24 cellular contexts compared by ENCODE assay signal in the genomic region with DNA sequence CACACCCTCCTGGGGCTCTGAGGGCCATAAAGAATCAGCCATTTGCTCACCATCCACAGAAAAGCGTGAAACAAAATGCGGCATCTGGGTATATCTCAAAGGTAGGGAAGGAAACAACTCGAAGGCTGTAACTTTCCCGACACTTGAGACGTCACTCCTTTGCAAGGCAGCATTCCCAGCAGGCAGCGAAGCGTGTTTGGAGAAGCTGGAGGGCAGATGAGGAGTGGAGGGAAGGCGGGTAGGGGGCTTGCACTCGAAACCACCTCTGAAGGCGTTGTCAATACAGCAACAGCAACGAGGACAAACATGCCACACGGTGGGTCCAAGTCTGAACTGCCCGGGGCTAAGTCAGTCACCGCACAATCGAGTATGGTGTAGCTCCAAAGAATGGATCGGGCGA.
DNase-seq lines count a peak whose midpoint lies in the region; ATAC-seq, FAIRE-seq and TF ChIP-seq lines count a peak whose summit lies in the region.
"Had no signal": no experiment of that assay in that cellular context is flagged by ENCODE, and none has a peak within 500 bp of the region (broad histone marks: within the 10 kb centered on the region; RNA-seq: fewer than 3 reads in every experiment).

No MANE protein-coding gene starts in this region.

- peaks cover 13% of the 10 kb centered on the region for H3K4me1 ChIP-seq in HepG2 (ENCODE audit: insufficient read depth, low read length)
- no peaks in the 10 kb centered on the region for H3K4me1 ChIP-seq in right lobe of liver
- H3K4me1 ChIP-seq: Peyer's patch had no signal

- H3K27ac Mint-ChIP-seq in nephron progenitor cell (peak overlapping the region; percentile 98), chondrocyte (ENCODE audit: unreplicated experiment) (no peak overlapping the region)
- H3K27ac Mint-ChIP-seq: CD8-positive, alpha-beta T cell; H9; HFFc6 had no signal

- no peak for DNase-seq in HepG2 (ENCODE audit: low spot score)
- no peak for DNase-seq in right lobe of liver
- peak; percentile 67 for DNase-seq in nephron progenitor cell
- peak; percentile 79 for DNase-seq in renal cortical epithelial cell (ENCODE audit: low read depth)
- no peak for DNase-seq in DMS114 treated with DMSO at 0.1 percent for 48 hours (lab: John Stamatoyannopoulos, UW; ENCODE audit: unreplicated experiment)
- no peak for DNase-seq in NCI-H2171 treated with DMSO at 0.1 percent for 48 hours (lab: John Stamatoyannopoulos, UW)
- no peak for DNase-seq in chondrocyte (ENCODE audit: low spot score)
- DNase-seq: 8988T; AML-193; C1 segment of cervical spinal cord; CD8-positive, alpha-beta T cell; DMS153; GF-D8; H9; HFFc6; KG1; NCI-H1092 treated with DMSO at 0.1 percent for 48 hours; NCI-H2029; NCI-H2171; NCI-H524 treated with DMSO at 0.1 percent for 48 hours; NCI-H82; Peyer's patch had no signal

- FAIRE-seq in HepG2 (lab: Jason Lieb, UNC), result no peak
- FAIRE-seq: GM19239 had no signal

- H3K36me3 ChIP-seq in HepG2 (replicated peaks in 1 of 2; ENCODE audit: control insufficient read depth in 1 of 2, insufficient read depth in 2 of 2, low read length in 2 of 2) (peaks cover 1 to 16% of the 10 kb centered on the region in 2 experiments; a peak in 3 of 5 replicates), right lobe of liver (no peaks in the 10 kb centered on the region)
- H3K36me3 ChIP-seq: Peyer's patch had no signal

- CTCF ChIA-PET in HepG2 (lab: Yijun Ruan, JAX; ENCODE audit: low intra/inter-chr PET ratio, low total read pairs), result no interaction called here

- no peaks in the 10 kb centered on the region for H3K79me2 ChIP-seq in HepG2 (ENCODE audit: insufficient read depth, low read length)

- in situ Hi-C loops in HepG2 (cut with HindIII; ENCODE audit: extremely low pct_ligation_motif_present, low pct_unique_long_range_greater_than_20kb), result no loop called here

- H3K9me3 ChIP-seq in HepG2 (ENCODE audit: low read length) (no peaks in the 10 kb centered on the region), right lobe of liver (no peaks in the 10 kb centered on the region)
- H3K9me3 ChIP-seq: Peyer's patch had no signal

- no peak for ATAC-seq in HepG2
- no peak for ATAC-seq in right lobe of liver
- ATAC-seq: CD8-positive, alpha-beta T cell; SK-N-SH treated with all-trans-retinoic acid at 6 μM for 48 hours had no signal

- TF ChIP-seq EP300 in HepG2 (IDR thresholded peaks at IDR 0.05; ENCODE audit: low read depth in 2 of 2, low read length in 2 of 2) (no peak), HepG2 (CRISPR knock-in tag; IDR thresholded peaks at IDR 0.05; ENCODE audit: borderline replicate concordance) (no peak)

- H3K9ac ChIP-seq in HepG2 (ENCODE audit: insufficient read depth, low read depth, low read length), result no peak overlapping the region

- no peak overlapping the region for H3K4me2 ChIP-seq in HepG2 (ENCODE audit: low read depth, low read length)

- TF ChIP-seq RAD21 in HepG2 (CRISPR knock-in tag; IDR thresholded peaks at IDR 0.05), result no peak

- H3K4me3 Mint-ChIP-seq in nephron progenitor cell (peak overlapping the region; percentile 73), chondrocyte (ENCODE audit: unreplicated experiment) (no peak overlapping the region)
- H3K4me3 Mint-ChIP-seq: CD8-positive, alpha-beta T cell; H9; HFFc6 had no signal

- no peaks in the 10 kb centered on the region for H3K27me3 ChIP-seq in HepG2 (ENCODE audit: control insufficient read depth in 1 of 2, insufficient read depth in 2 of 2, low read length in 2 of 2)
- no peaks in the 10 kb centered on the region for H3K27me3 ChIP-seq in right lobe of liver
- H3K27me3 ChIP-seq: Peyer's patch had no signal

- BruUV-seq in HepG2 (replicated peaks; lab: Mats Ljungman, UMichigan), result no TSS peak

- 97% methylated on average over 17 of the region's 17 CpGs for WGBS in HepG2 (ENCODE audit: low lambda C conversion rate)
- 77% methylated on average over 8 of the region's 17 CpGs for WGBS in right lobe of liver (ENCODE audit: insufficient coverage, low coverage, low lambda C conversion rate, missing lambda C conversion rate)

- H3K27me3 Mint-ChIP-seq in nephron progenitor cell (ENCODE audit: low read depth, poor library complexity) (peaks cover 3% of the 10 kb centered on the region), chondrocyte (ENCODE audit: low read depth) (no peaks in the 10 kb centered on the region)

- intact Hi-C loops in HepG2 (cut with micrococcal nuclease; ENCODE audit: unreplicated experiment), result no loop called here
- intact Hi-C loops in right lobe of liver (cut with DNase I), result no loop called here

- H3K4me1 Mint-ChIP-seq in nephron progenitor cell, result peaks cover 15% of the 10 kb centered on the region
- H3K4me1 Mint-ChIP-seq in chondrocyte (ENCODE audit: low read depth), result peaks cover 13% of the 10 kb centered on the region

- no peaks in the 10 kb centered on the region for H3K9me3 Mint-ChIP-seq in nephron progenitor cell
- no peaks in the 10 kb centered on the region for H3K9me3 Mint-ChIP-seq in chondrocyte (ENCODE audit: low read depth)
- H3K9me3 Mint-ChIP-seq: CD8-positive, alpha-beta T cell; H9; HFFc6 had no signal

- H3K36me3 Mint-ChIP-seq in nephron progenitor cell (ENCODE audit: low read depth) (no peaks in the 10 kb centered on the region), chondrocyte (ENCODE audit: low read depth) (peaks cover 2% of the 10 kb centered on the region)

- no peak overlapping the region for H2AFZ ChIP-seq in HepG2 (ENCODE audit: low read length)

- H3K27ac ChIP-seq in HepG2 (ENCODE audit: extremely low read length, insufficient read depth, low read length) (no peak overlapping the region), right lobe of liver (no peak overlapping the region)
- H3K27ac ChIP-seq: Peyer's patch had no signal

- H3K4me3 ChIP-seq in HepG2 (replicated peaks in 1 of 3; ENCODE audit: insufficient read depth in 1 of 3, low read depth in 2 of 3, low read length in 3 of 3) (no peak overlapping the region), right lobe of liver (no peak overlapping the region)
- H3K4me3 ChIP-seq: Peyer's patch had no signal

- H4K20me1 ChIP-seq in HepG2 (ENCODE audit: insufficient read depth, low read length), result no peaks in the 10 kb centered on the region; the same call in 1 of the 2 replicates

- TF ChIP-seq CTCF in HepG2 (CRISPR knock-in tag; IDR thresholded peaks at IDR 0.05), result no peak
- TF ChIP-seq CTCF in right lobe of liver (IDR thresholded peaks at IDR 0.05), result no peak
- no peak for TF ChIP-seq CTCF in nephron progenitor cell (IDR thresholded peaks at IDR 0.05)
- no peak for TF ChIP-seq CTCF in chondrocyte (IDR thresholded peaks at IDR 0.05)

- TF ChIP-seq POLR2A in HepG2 (IDR thresholded peaks at IDR 0.05; ENCODE audit: insufficient read depth in 1 of 2, low read depth in 2 of 2, low read length in 2 of 2), result no peak
- no peak for TF ChIP-seq POLR2A in right lobe of liver (IDR thresholded peaks at IDR 0.05)

- POLR2A ChIA-PET in HepG2 (lab: Yijun Ruan, JAX), result no interaction called here

TF ChIP-seq in HepG2, 621 proteins besides CTCF, POLR2A, EP300 and RAD21:
- no peak for TF ChIP-seq MATR3 (CRISPR knock-in tag; IDR thresholded peaks at IDR 0.05)
- TF ChIP-seq RBM22 (optimal IDR thresholded peaks at IDR 0.05; ENCODE audit: low read length), result peak; percentile 22

Comparison
In these comparisons a context has a peak if more than half of its experiments do, and no peak if none do; other contexts are left out.
1. DNase-seq: peak in nephron progenitor cell (single experiment) and renal cortical epithelial cell (single experiment); none in HepG2 (single experiment), right lobe of liver (0 of 3), DMS114 treated with DMSO at 0.1 percent for 48 hours (single experiment), NCI-H2171 treated with DMSO at 0.1 percent for 48 hours (single experiment) and chondrocyte (single experiment).